8 cellular contexts compared by ENCODE assay signal in the genomic region with DNA sequence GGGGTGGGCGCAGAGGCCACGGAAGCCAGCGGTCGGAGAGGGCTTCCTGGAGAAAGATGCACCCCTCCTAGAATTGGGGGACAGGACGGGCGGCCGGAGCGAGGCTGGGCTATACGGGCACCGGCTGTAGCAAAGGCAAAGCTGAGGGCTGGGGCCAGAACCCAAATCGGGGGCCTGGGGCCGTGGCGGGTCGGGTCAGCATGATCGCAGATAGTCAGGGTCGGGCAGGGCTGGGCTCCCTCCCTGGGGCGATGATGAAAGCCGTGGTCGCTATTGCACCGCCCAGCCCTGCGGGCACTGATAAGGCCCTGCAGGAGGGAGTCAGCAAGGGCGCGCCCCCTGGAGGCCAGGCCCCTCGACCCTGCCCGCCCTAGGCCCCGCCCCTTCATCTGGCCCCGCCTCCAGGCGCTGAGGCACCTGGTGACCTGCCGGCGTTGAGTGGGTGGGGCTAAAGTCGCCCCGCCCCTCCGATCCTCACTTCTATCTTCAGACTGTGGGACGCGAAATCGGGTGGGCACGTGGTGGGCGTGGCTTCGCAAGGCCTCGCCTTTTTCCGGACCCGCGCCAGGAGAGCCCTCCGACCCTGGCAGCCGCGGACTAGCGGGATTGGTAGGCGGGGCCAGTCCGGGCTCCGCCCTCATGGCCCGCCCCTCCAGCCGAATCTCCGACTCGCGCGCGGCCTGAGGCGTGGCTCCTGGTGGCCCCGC. TPM values are rescaled to one million over a fixed set of nuclear protein-coding genes. Genes with fewer than 3 reads are reported as not detected.
DNase-seq lines count a peak whose midpoint lies in the region; ATAC-seq and TF ChIP-seq lines count a peak whose summit lies in the region.

No MANE protein-coding gene starts in this region.

- TF ChIP-seq POLR2A in ovary (IDR thresholded peaks at IDR 0.05) (peak; percentile 15), thyroid gland (IDR thresholded peaks at IDR 0.05) (no peak)

- peaks cover 2% of the 10 kb centered on the region for H3K36me3 Mint-ChIP-seq in activated naive CD8-positive, alpha-beta T cell

- peak; percentile 66 for ATAC-seq in HG02642 (IDR thresholded peaks at IDR 0.05; ENCODE audit: poor library complexity, unreplicated experiment)
- peak; percentile 75 for ATAC-seq in SK-N-SH treated with all-trans-retinoic acid at 6 μM for 48 hours

- WGBS in ovary, 3 donors: 1 to 2% (median 1%) methylated on average over 34 to 59 of the region's 59 CpGs
- WGBS in thyroid gland, 2 donors: 2 to 17% methylated on average over 9 to 30 of the region's 59 CpGs

- H3K4me1 Mint-ChIP-seq in activated naive CD8-positive, alpha-beta T cell (ENCODE audit: low read depth): peaks cover 57% of the 10 kb centered on the region

- peak overlapping the region; percentile 88 for H3K4me3 Mint-ChIP-seq in activated naive CD8-positive, alpha-beta T cell

- H3K4me3 ChIP-seq in ovary (peak overlapping the region; percentile 66), thyroid gland (replicated peaks in 1 of 3) (peak overlapping the region; percentile 6 to 89 (median 72))

- H3K4me1 ChIP-seq in ovary (ENCODE audit: insufficient read depth) (peaks cover 11% of the 10 kb centered on the region), thyroid gland (peaks cover 22 to 49% of the 10 kb centered on the region in 2 donors)

- TF ChIP-seq CTCF in GM12873 (IDR thresholded peaks at IDR 0.05; ENCODE audit: insufficient read depth, low read depth, low read length, missing control alignments): peak; percentile 68
- peak; percentile 35 to 71 (median 55) for TF ChIP-seq CTCF in ovary (IDR thresholded peaks at IDR 0.05)
- peak in 4 of 6 experiments; percentile 31 to 53 (median 42) for TF ChIP-seq CTCF in thyroid gland (IDR thresholded peaks at IDR 0.05)

- H3K27ac Mint-ChIP-seq in activated naive CD8-positive, alpha-beta T cell: peak overlapping the region; percentile 86

- DNase-seq in NCI-H1105 (lab: John Stamatoyannopoulos, UW) (peak; percentile 85), head of caudate nucleus (peak; percentile 81 to 97 (median 91)), ovary (peak; percentile 95 to 99 (median 98)), thyroid gland (peak; percentile 94 to 96)

- peak overlapping the region; percentile 38 to 83 for H3K27ac ChIP-seq in ovary
- H3K27ac ChIP-seq in thyroid gland: peak overlapping the region; percentile 45 to 87 (median 55)

- H3K36me3 ChIP-seq in ovary (no peaks in the 10 kb centered on the region), thyroid gland (no peaks in the 10 kb centered on the region)

- H3K27me3 Mint-ChIP-seq in activated naive CD8-positive, alpha-beta T cell: no peaks in the 10 kb centered on the region

- intact Hi-C loops in head of caudate nucleus (cut with DNase I): loop anchor here (10.0 kb wide), 1 partner anchor 269 kb away; no protein-coding TSS in a partner anchor
- intact Hi-C loops in ovary (cut with DNase I): loop anchor here in 3 of 4 donors (5.0 kb wide), 2 partner anchors 42 to 47 kb away; no protein-coding TSS in a partner anchor
- intact Hi-C loops in thyroid gland (cut with DNase I): no loop called here

- no peak for TF ChIP-seq EP300 in ovary (IDR thresholded peaks at IDR 0.05)

- H3K9me3 ChIP-seq in ovary (no peaks in the 10 kb centered on the region), thyroid gland (no peaks in the 10 kb centered on the region)

- no peaks in the 10 kb centered on the region for H3K9me3 Mint-ChIP-seq in activated naive CD8-positive, alpha-beta T cell (ENCODE audit: low read depth)

- H3K27me3 ChIP-seq in ovary (no peaks in the 10 kb centered on the region), thyroid gland (no peaks in the 10 kb centered on the region)

TF ChIP-seq in SK-N-SH treated with all-trans-retinoic acid at 6 μM for 48 hours, 23 proteins besides CTCF, POLR2A, EP300 and RAD21:
- no peak for TF ChIP-seq ZNF565 (CRISPR knock-in tag; conservative IDR thresholded peaks at IDR 0.05; ENCODE audit: low read depth)
- TF ChIP-seq, protein P1, sequence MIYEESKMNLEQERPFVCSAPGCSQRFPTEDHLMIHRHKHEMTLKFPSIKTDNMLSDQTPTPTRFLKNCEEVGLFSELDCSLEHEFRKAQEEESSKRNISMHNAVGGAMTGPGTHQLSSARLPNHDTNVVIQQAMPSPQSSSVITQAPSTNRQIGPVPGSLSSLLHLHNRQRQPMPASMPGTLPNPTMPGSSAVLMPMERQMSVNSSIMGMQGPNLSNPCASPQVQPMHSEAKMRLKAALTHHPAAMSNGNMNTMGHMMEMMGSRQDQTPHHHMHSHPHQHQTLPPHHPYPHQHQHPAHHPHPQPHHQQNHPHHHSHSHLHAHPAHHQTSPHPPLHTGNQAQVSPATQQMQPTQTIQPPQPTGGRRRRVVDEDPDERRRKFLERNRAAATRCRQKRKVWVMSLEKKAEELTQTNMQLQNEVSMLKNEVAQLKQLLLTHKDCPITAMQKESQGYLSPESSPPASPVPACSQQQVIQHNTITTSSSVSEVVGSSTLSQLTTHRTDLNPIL (CRISPR knock-in tag; IDR thresholded peaks at IDR 0.05; ENCODE audit: low read depth): no peak
- TF ChIP-seq BACH2 (CRISPR knock-in tag; IDR thresholded peaks at IDR 0.05; ENCODE audit: borderline replicate concordance): no peak
- no peak for TF ChIP-seq SNAI2 (CRISPR knock-in tag; IDR thresholded peaks at IDR 0.05)
- no peak for TF ChIP-seq GLIS3 (CRISPR knock-in tag; IDR thresholded peaks at IDR 0.05)
- no peak for TF ChIP-seq ZFP30 (CRISPR knock-in tag; IDR thresholded peaks at IDR 0.05)
- no peak for TF ChIP-seq PPARA (CRISPR knock-in tag; IDR thresholded peaks at IDR 0.05; ENCODE audit: borderline replicate concordance)
- TF ChIP-seq RARB (CRISPR knock-in tag; IDR thresholded peaks at IDR 0.05): no peak
- no peak for TF ChIP-seq ARNTL (CRISPR knock-in tag; IDR thresholded peaks at IDR 0.05; ENCODE audit: borderline replicate concordance, low read depth)
- TF ChIP-seq, protein P2, sequence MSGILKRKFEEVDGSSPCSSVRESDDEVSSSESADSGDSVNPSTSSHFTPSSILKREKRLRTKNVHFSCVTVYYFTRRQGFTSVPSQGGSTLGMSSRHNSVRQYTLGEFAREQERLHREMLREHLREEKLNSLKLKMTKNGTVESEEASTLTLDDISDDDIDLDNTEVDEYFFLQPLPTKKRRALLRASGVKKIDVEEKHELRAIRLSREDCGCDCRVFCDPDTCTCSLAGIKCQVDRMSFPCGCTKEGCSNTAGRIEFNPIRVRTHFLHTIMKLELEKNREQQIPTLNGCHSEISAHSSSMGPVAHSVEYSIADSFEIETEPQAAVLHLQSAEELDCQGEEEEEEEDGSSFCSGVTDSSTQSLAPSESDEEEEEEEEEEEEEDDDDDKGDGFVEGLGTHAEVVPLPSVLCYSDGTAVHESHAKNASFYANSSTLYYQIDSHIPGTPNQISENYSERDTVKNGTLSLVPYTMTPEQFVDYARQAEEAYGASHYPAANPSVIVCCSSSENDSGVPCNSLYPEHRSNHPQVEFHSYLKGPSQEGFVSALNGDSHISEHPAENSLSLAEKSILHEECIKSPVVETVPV (CRISPR knock-in tag; IDR thresholded peaks at IDR 0.05): no peak
- TF ChIP-seq OSR1 (CRISPR knock-in tag; IDR thresholded peaks at IDR 0.05): no peak

RNA-seq across cellular contexts. Expression of a gene that starts 0.4 kb away (rescaled TPM):
- total RNA-seq in ovary: 10 to 100 TPM in 5 of 7 donors, 1 to 10 TPM in 2; 8.6 to 24.0 (median 14.3) TPM
- polyA plus RNA-seq in ovary: 10 to 100 TPM in 1 of 2 donors, 1 to 10 TPM in 1; 7.2 to 22.0 TPM
- 10 to 100 TPM; 14.1 to 36.5 (median 25.6) TPM for total RNA-seq in thyroid gland

RNA-seq across cellular contexts. Expression of a gene that starts 36.4 kb away (rescaled TPM):
- 10 to 100 TPM in 5 of 7 donors, 1 to 10 TPM in 2; 7.6 to 26.5 (median 19.2) TPM for total RNA-seq in ovary
- polyA plus RNA-seq in ovary: 10 to 100 TPM in 1 of 2 donors, 1 to 10 TPM in 1; 1.8 to 18.6 TPM
- total RNA-seq in thyroid gland: 10 to 100 TPM in 2 of 4 donors, 1 to 10 TPM in 2; 8.1 to 23.5 (median 15.3) TPM

Comparison
In these comparisons a context has a peak if more than half of its experiments do, and no peak if none do; other contexts are left out.
1. Peak in every context shown above with its lines: DNase-seq, ATAC-seq, H3K4me3 ChIP-seq and H3K27ac ChIP-seq.